In the genomic region with DNA sequence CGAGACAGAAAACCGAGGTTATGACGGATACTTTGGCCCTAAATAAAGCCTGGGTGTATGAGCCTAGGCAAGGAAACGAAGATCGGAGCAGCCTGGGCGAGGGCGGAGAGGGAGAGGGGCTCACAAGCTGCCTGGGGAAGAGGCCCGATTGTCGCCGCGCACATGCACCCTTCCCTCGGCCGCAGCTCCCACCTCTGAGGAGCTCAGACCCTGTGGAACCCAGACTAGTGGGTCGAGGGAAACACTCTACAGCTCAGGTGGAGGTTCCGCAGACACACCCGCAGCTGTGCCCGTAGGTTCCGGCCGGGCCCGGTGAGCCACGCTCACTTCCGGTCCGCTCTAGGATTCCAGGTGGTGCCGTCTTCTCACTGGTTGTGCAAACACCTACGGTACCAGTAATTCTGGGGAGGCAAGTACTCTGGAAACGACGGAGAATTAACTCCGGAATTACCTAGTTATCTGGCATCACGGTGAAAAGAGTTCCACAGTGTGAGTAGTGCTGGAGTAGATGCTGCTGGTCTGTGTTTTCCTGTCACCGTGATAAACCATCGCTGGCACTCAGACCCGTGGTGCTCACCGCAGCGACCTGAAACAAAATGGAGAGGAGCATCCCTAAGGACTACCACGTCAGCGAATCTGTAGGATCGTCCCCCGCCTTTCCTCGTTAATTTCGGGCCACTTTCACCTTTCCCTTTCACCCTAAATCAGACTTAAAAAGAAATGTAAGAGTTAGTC, we compare ENCODE assay signal across 8 cellular contexts.
DNase-seq lines count a peak whose midpoint lies in the region; ATAC-seq, FAIRE-seq and TF ChIP-seq lines count a peak whose summit lies in the region.

No MANE protein-coding gene starts in this region.

- peak overlapping the region in 1 of 2 experiments; percentile 0 for H3K14ac ChIP-seq in mesenchymal stem cell (ENCODE audit: low read length in 2 of 2)

- H4K91ac ChIP-seq in mesenchymal stem cell (ENCODE audit: low read length) = no peak overlapping the region

- no peak for TF ChIP-seq CTCF in coronary artery (IDR thresholded peaks at IDR 0.05)

- H2BK120ac ChIP-seq in mesenchymal stem cell (ENCODE audit: low read depth, low read length) = no peak overlapping the region

- no peak overlapping the region for H2BK12ac ChIP-seq in mesenchymal stem cell (ENCODE audit: low read length in 2 of 2)

- H3K4ac ChIP-seq in mesenchymal stem cell (ENCODE audit: low read depth in 1 of 2, low read length in 2 of 2) = peak overlapping the region in 1 of 2 experiments; percentile 17

- H3K4me3 ChIP-seq in coronary artery (peak overlapping the region; percentile 73), mesenchymal stem cell (ENCODE audit: insufficient read depth in 1 of 2, low read depth in 1 of 2, low read length in 2 of 2) (peak overlapping the region; percentile 70 to 80)

- peak overlapping the region; percentile 81 for H4K8ac ChIP-seq in mesenchymal stem cell (ENCODE audit: low read length)

- peaks cover 11% of the 10 kb centered on the region for H3K4me1 ChIP-seq in mesenchymal stem cell (ENCODE audit: control insufficient read depth, insufficient read depth, low read depth, low read length)

- H2AFZ ChIP-seq in mesenchymal stem cell (ENCODE audit: low read depth, low read length) = peak overlapping the region; percentile 87

- H3K79me1 ChIP-seq in mesenchymal stem cell (replicated peaks; ENCODE audit: low read length, poor library complexity, severe bottlenecking) = peaks cover 11% of the 10 kb centered on the region

- H3K23ac ChIP-seq in mesenchymal stem cell (ENCODE audit: low read length in 2 of 2) = no peak overlapping the region

- peak; percentile 51; the same call in 1 of the 2 replicates for TF ChIP-seq POLR2A in GM12892 (IDR thresholded peaks at IDR 0.05; ENCODE audit: low read depth, low read length)

- H3K27ac ChIP-seq in coronary artery (no peak overlapping the region), mesenchymal stem cell (ENCODE audit: low read length, poor library complexity, severe bottlenecking) (peak overlapping the region; percentile 5)

- H3K36me3 ChIP-seq in mesenchymal stem cell (ENCODE audit: control insufficient read depth in 1 of 2, insufficient read depth in 2 of 2, low read depth in 1 of 2, low read length in 2 of 2) = no peaks in the 10 kb centered on the region

- peak; percentile 45 for DNase-seq in GM12892 (ENCODE audit: insufficient read length)
- DNase-seq in NCI-H2081 treated with DMSO at 0.1 percent for 48 hours (lab: John Stamatoyannopoulos, UW) = peak; percentile 85
- DNase-seq in activated CD4-positive, alpha-beta T cell treated with anti-CD3 and anti-CD28 coated beads for 48 hours = peak; percentile 82
- DNase-seq in coronary artery (ENCODE audit: low spot score) = no peak
- peak; percentile 14 for DNase-seq in mesenchymal stem cell
- DNase-seq in stimulated activated CD8-positive, alpha-beta memory T cell treated with anti-CD3 and anti-CD28 coated beads, Interleukin-15, amount 100 ng/mL, for 24 hours (ENCODE audit: low read depth) = peak; percentile 38

- H3K9ac ChIP-seq in mesenchymal stem cell (ENCODE audit: low read length) = peak overlapping the region; percentile 74

- H3K27me3 ChIP-seq in mesenchymal stem cell (ENCODE audit: control insufficient read depth in 1 of 2, insufficient read depth in 1 of 2, low read length in 2 of 2) = peaks cover 0 to 20% of the 10 kb centered on the region in 2 experiments

- H3K18ac ChIP-seq in mesenchymal stem cell (ENCODE audit: low read depth in 1 of 2, low read length in 2 of 2) = peak overlapping the region in 1 of 2 experiments; percentile 69

- H3K9me3 ChIP-seq in mesenchymal stem cell (ENCODE audit: control insufficient read depth, low read length) = no peaks in the 10 kb centered on the region

- peak overlapping the region; percentile 69 for H3K4me2 ChIP-seq in mesenchymal stem cell (ENCODE audit: low read length, poor library complexity, severe bottlenecking)

- no peak overlapping the region for H2AK5ac ChIP-seq in mesenchymal stem cell (ENCODE audit: low read length, severe bottlenecking)

- peak; percentile 79 for FAIRE-seq in GM12892 (lab: Jason Lieb, UNC)

- under 1% methylated on average over 40 of the region's 40 CpGs for WGBS in mesenchymal stem cell

- H2BK5ac ChIP-seq in mesenchymal stem cell (ENCODE audit: low read depth, low read length, poor library complexity, severe bottlenecking) = no peak overlapping the region

- peak; percentile 81 for ATAC-seq in HG02610 (IDR thresholded peaks at IDR 0.05; ENCODE audit: unreplicated experiment)
- ATAC-seq in HG03457 (IDR thresholded peaks at IDR 0.05; ENCODE audit: unreplicated experiment) = no peak

- peak overlapping the region; percentile 49 for H2BK15ac ChIP-seq in mesenchymal stem cell (ENCODE audit: low read depth, poor library complexity, severe bottlenecking)
